ENCODE assay signal across 35 cellular contexts in genomic region chr17:13491916-13492315, GRCh38.
"Had no signal": no experiment of that assay in that cellular context is flagged by ENCODE, and none has a peak within 500 bp of the region (broad histone marks: within the 10 kb centered on the region; RNA-seq: fewer than 3 reads in every experiment).

No MANE protein-coding gene starts in this region.

- H3K27me3 Mint-ChIP-seq: progenitor cell of endocrine pancreas had no signal

- H3K27ac Mint-ChIP-seq: activated CD4-positive, alpha-beta T cell treated with anti-CD3 and anti-CD28 coated beads, Interleukin-2, amount 10 ng/mL, durations not matched to agents 7 days and 5 days; activated CD8-positive, alpha-beta T cell treated with anti-CD3 and anti-CD28 coated beads for 36 hours; activated naive CD8-positive, alpha-beta T cell treated with anti-CD3 and anti-CD28 coated beads, Interleukin-2, amount 50 U/mL, for 24 hours; activated T-helper 17 cell treated with anti-CD3 and anti-CD28 coated beads, Interleukin-2, amount 50 U/mL, for 72 hours; immature natural killer cell; mesothelial cell of epicardium; naive B cell; progenitor cell of endocrine pancreas; stimulated activated memory B cell treated with anti-CD40 and anti-IgM and Interleukin-4, amounts not matched to agents 10 μg/mL and 1 μg/mL and 100 μg/mL, for 72 hours; stimulated activated naive CD8-positive, alpha-beta T cell treated with anti-CD3 and anti-CD28 coated beads, Interleukin-15, amount 100 ng/mL, for 72 hours had no signal

- H3K4me3 ChIP-seq: ovary, sigmoid colon, thyroid gland, upper lobe of left lung had no signal

- H3K4me1 Mint-ChIP-seq: activated T-helper 17 cell treated with anti-CD3 and anti-CD28 coated beads, Interleukin-2, amount 50 U/mL, for 72 hours had no signal

- H3K27me3 ChIP-seq: brain microvascular endothelial cell, neutrophil, ovary, sigmoid colon, thyroid gland, upper lobe of left lung had no signal

- H3K27ac ChIP-seq: brain microvascular endothelial cell, neutrophil, ovary, sigmoid colon, thyroid gland, upper lobe of left lung had no signal

- ATAC-seq: activated CD8-positive, alpha-beta T cell treated with anti-CD3 and anti-CD28 coated beads for 36 hours; activated naive CD8-positive, alpha-beta T cell treated with anti-CD3 and anti-CD28 coated beads, Interleukin-2, amount 50 U/mL, for 24 hours; activated T-cell treated with anti-CD3 and anti-CD28 coated beads, Interleukin-2, amount 50 U/mL, for 4 hours; activated T-helper 17 cell treated with anti-CD3 and anti-CD28 coated beads, Interleukin-2, amount 50 U/mL, for 72 hours; left colon; stimulated activated memory B cell treated with anti-CD40 and anti-IgM and Interleukin-4, amounts not matched to agents 10 μg/mL and 1 μg/mL and 100 μg/mL, for 72 hours; stimulated activated naive CD8-positive, alpha-beta T cell treated with anti-CD3 and anti-CD28 coated beads, Interleukin-15, amount 100 ng/mL, for 72 hours; WTC11 had no signal

- H3K36me3 Mint-ChIP-seq: immature natural killer cell; naive B cell; stimulated activated memory B cell treated with anti-CD40 and anti-IgM and Interleukin-4, amounts not matched to agents 10 μg/mL and 1 μg/mL and 100 μg/mL, for 72 hours had no signal

- H3K4me1 ChIP-seq: sigmoid colon, thyroid gland, upper lobe of left lung had no signal

- DNase-seq: activated CD4-positive, alpha-beta T cell treated with anti-CD3 and anti-CD28 coated beads for 1 hour; activated CD4-positive, alpha-beta T cell treated with anti-CD3 and anti-CD28 coated beads, Interleukin-2, amount 10 ng/mL, durations not matched to agents 7 days and 5 days; activated CD8-positive, alpha-beta T cell treated with anti-CD3 and anti-CD28 coated beads for 36 hours; activated gamma-delta T cell treated with Interleukin-2 at 50 U/mL for 16 hours; activated naive CD4-positive, alpha-beta T cell treated with anti-CD3 and anti-CD28 coated beads, Interleukin-2, amount 50 U/mL, for 16 hours; activated naive CD8-positive, alpha-beta T cell treated with anti-CD3 and anti-CD28 coated beads, Interleukin-2, amount 50 U/mL, for 24 hours; activated T-cell treated with anti-CD3 and anti-CD28 coated beads, Interleukin-2, amount 50 U/mL, for 4 hours; amygdala; brain microvascular endothelial cell; foreskin fibroblast; head of caudate nucleus; hippocampal formation; immature natural killer cell; kidney; left colon; naive B cell; nephron progenitor cell; ovary; retina; sigmoid colon; small intestine; stimulated activated CD4-positive, alpha-beta T cell treated with anti-CD3 and anti-CD28 coated beads, Interleukin-4, amount 100 ng/mL, for 24 hours; stimulated activated CD8-positive, alpha-beta memory T cell treated with anti-CD3 and anti-CD28 coated beads, Interleukin-4, amount 100 ng/mL, for 48 hours; stimulated activated naive CD8-positive, alpha-beta T cell treated with anti-CD3 and anti-CD28 coated beads, Interleukin-15, amount 100 ng/mL, for 72 hours; substantia nigra; T-helper 2 cell; thyroid gland; upper lobe of left lung had no signal

- H3K9me3 ChIP-seq: neutrophil, ovary, sigmoid colon, thyroid gland, upper lobe of left lung had no signal

- H3K36me3 ChIP-seq: brain microvascular endothelial cell, neutrophil, ovary, sigmoid colon, thyroid gland, upper lobe of left lung had no signal

- FAIRE-seq: endothelial cell of umbilical vein, kidney, small intestine had no signal

- H3K9me3 Mint-ChIP-seq: activated CD4-positive, alpha-beta T cell treated with anti-CD3 and anti-CD28 coated beads, Interleukin-2, amount 10 ng/mL, durations not matched to agents 7 days and 5 days; activated CD8-positive, alpha-beta T cell treated with anti-CD3 and anti-CD28 coated beads for 36 hours; activated naive CD8-positive, alpha-beta T cell treated with anti-CD3 and anti-CD28 coated beads, Interleukin-2, amount 50 U/mL, for 24 hours; activated T-cell treated with anti-CD3 and anti-CD28 coated beads, Interleukin-2, amount 50 U/mL, for 4 hours; activated T-helper 17 cell treated with anti-CD3 and anti-CD28 coated beads, Interleukin-2, amount 50 U/mL, for 72 hours; immature natural killer cell; mesothelial cell of epicardium; nephron progenitor cell; stimulated activated memory B cell treated with anti-CD40 and anti-IgM and Interleukin-4, amounts not matched to agents 10 μg/mL and 1 μg/mL and 100 μg/mL, for 72 hours; stimulated activated naive CD8-positive, alpha-beta T cell treated with anti-CD3 and anti-CD28 coated beads, Interleukin-15, amount 100 ng/mL, for 72 hours; WTC11 had no signal

- H3K4me3 Mint-ChIP-seq: activated CD4-positive, alpha-beta T cell treated with anti-CD3 and anti-CD28 coated beads, Interleukin-2, amount 10 ng/mL, durations not matched to agents 7 days and 5 days; activated CD8-positive, alpha-beta T cell treated with anti-CD3 and anti-CD28 coated beads for 36 hours; activated naive CD8-positive, alpha-beta T cell treated with anti-CD3 and anti-CD28 coated beads, Interleukin-2, amount 50 U/mL, for 24 hours; activated T-cell treated with anti-CD3 and anti-CD28 coated beads, Interleukin-2, amount 50 U/mL, for 4 hours; activated T-helper 17 cell treated with anti-CD3 and anti-CD28 coated beads, Interleukin-2, amount 50 U/mL, for 72 hours; immature natural killer cell; mesothelial cell of epicardium; naive B cell; nephron progenitor cell; stimulated activated memory B cell treated with anti-CD40 and anti-IgM and Interleukin-4, amounts not matched to agents 10 μg/mL and 1 μg/mL and 100 μg/mL, for 72 hours; stimulated activated naive CD8-positive, alpha-beta T cell treated with anti-CD3 and anti-CD28 coated beads, Interleukin-15, amount 100 ng/mL, for 72 hours; WTC11 had no signal
